ENCODE assay signal across 16 cellular contexts in the genomic region with DNA sequence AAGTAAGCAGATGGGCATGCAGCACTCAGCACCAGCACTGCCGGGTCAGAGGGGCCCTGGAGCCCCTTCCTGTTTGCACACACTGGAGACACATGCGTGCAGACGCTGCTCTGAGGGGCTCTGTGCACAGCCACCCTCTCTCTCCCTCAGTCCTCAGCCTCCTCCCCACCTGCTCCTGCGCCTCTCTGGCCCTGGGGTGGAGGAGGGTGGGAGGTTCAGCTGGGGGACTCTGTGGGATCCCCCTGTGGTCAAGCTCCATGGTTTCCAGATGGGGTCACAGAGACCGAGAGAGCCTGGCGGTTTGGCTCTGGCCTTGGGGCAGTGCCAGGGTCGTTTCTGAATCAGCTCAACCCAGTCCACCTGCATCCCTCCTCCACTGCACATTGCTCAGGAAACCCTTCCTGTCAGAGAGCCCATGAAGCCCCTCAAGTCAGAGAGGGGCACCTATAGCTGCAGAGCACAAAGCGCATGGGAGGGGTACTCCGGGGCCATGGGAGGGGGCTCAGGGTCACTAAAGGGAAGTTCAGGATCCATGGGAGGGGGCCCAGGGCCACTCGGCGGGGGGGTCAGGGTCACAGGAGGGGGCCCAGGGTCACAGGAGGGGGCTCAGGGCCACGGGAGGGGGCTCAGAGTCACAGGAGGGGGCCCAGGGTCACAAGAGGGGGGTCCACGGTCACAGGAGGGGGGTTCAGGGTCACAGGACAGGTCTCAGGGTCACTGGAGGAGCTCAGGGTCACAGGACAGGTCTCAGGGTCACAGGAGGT.
DNase-seq lines count a peak whose midpoint lies in the region; ATAC-seq, FAIRE-seq and TF ChIP-seq lines count a peak whose summit lies in the region.
"Had no signal": no experiment of that assay in that cellular context is flagged by ENCODE, and none has a peak within 500 bp of the region (broad histone marks: within the 10 kb centered on the region; RNA-seq: fewer than 3 reads in every experiment).

No MANE protein-coding gene starts in this region.

- RAD21 ChIA-PET in GM12878 (lab: Charles Lee; ENCODE audit: unreplicated experiment) = interaction anchor here (0.6 kb wide), 1 partner anchor 155 kb away, joined by 4 read pairs; no protein-coding TSS in a partner anchor

- no TSS peak for BruUV-seq in GM12878 (replicated peaks; lab: Mats Ljungman, UMichigan)

- no peaks in the 10 kb centered on the region for H3K27me3 ChIP-seq in DND-41 (ENCODE audit: insufficient read depth, low read length, poor library complexity)
- no peaks in the 10 kb centered on the region for H3K27me3 ChIP-seq in GM12878 (replicated peaks in 1 of 2; ENCODE audit: control insufficient read depth in 2 of 2, insufficient read depth in 2 of 2, low read length in 1 of 2)
- no peaks in the 10 kb centered on the region for H3K27me3 ChIP-seq in small intestine (ENCODE audit: control insufficient read depth in 2 of 2, insufficient read depth in 2 of 2, low read length in 2 of 2)
- no peaks in the 10 kb centered on the region for H3K27me3 ChIP-seq in uterus
- H3K27me3 ChIP-seq: BE2C, SJCRH30 had no signal

- FAIRE-seq in GM12878 (lab: Jason Lieb, UNC) = no peak
- FAIRE-seq in small intestine (lab: Jason Lieb, UNC) = no peak
- FAIRE-seq: GM18507, GM19239 had no signal

- DNase-seq in DND-41 = peak; percentile 56
- no peak for DNase-seq in GM12878 (ENCODE audit: low read depth, low spot score)
- peak; percentile 44 for DNase-seq in posterior vena cava (ENCODE audit: low spot score)
- no peak for DNase-seq in DMS 273 (lab: John Stamatoyannopoulos, UW; ENCODE audit: unreplicated experiment)
- DNase-seq in small intestine = no peak
- no peak for DNase-seq in uterus
- DNase-seq: BE2C, DMS 273 treated with DMSO at 0.1 percent for 48 hours, EL, NCI-H345, NCI-H748 treated with DMSO at 0.1 percent for 48 hours, SJCRH30 had no signal

- no peak for TF ChIP-seq RAD21 in GM12878 (IDR thresholded peaks at IDR 0.05; ENCODE audit: insufficient read depth, low read depth, low read length)

- H3K36me3 ChIP-seq in DND-41 (ENCODE audit: insufficient read depth, low read length) (no peaks in the 10 kb centered on the region), GM12878 (ENCODE audit: control insufficient read depth in 2 of 2, insufficient read depth in 2 of 2, low read length in 1 of 2) (no peaks in the 10 kb centered on the region), small intestine (ENCODE audit: control insufficient read depth in 2 of 2, insufficient read depth in 2 of 2, low read length in 2 of 2) (no peaks in the 10 kb centered on the region), uterus (no peaks in the 10 kb centered on the region)
- H3K36me3 ChIP-seq: BE2C, SJCRH30 had no signal

- TF ChIP-seq CTCF in DND-41 (IDR thresholded peaks at IDR 0.05; ENCODE audit: borderline replicate concordance, extremely low read depth, low read length, poor library complexity, severe bottlenecking) (no peak), GM12878 (IDR thresholded peaks at IDR 0.05 in 2 of 3, conservative IDR thresholded peaks at IDR 0.05 in 1 of 3; ENCODE audit: control insufficient read depth in 2 of 3, extremely low read depth in 1 of 3, insufficient read depth in 1 of 3, low read depth in 3 of 3, low read length in 3 of 3) (no peak), uterus (IDR thresholded peaks at IDR 0.05) (no peak)

- H4K20me1 ChIP-seq in DND-41 (ENCODE audit: insufficient read depth, low read length) (no peaks in the 10 kb centered on the region), GM12878 (ENCODE audit: control insufficient read depth, insufficient read depth) (no peaks in the 10 kb centered on the region)

- no peak for TF ChIP-seq POLR2A in GM12878 (IDR thresholded peaks at IDR 0.05; ENCODE audit: low read depth, low read length)
- no peak for TF ChIP-seq POLR2A in uterus (IDR thresholded peaks at IDR 0.05)

- H3K27ac ChIP-seq in DND-41 (ENCODE audit: low read length) (peak overlapping the region; percentile 28), GM12878 (ENCODE audit: control insufficient read depth, insufficient read depth) (no peak overlapping the region), small intestine (ENCODE audit: low read depth in 1 of 2, low read length in 1 of 2) (no peak overlapping the region), uterus (no peak overlapping the region)
- H3K27ac ChIP-seq: SJCRH30 had no signal

- CTCF ChIA-PET in GM12878 (lab: Yijun Ruan, JAX) = interaction anchor here (0.8 kb wide), 1 partner anchor 154 kb away, joined by 3 read pairs; no protein-coding TSS in a partner anchor

- no peak overlapping the region for H3K4me3 ChIP-seq in DND-41 (ENCODE audit: low read depth in 1 of 2, low read length in 2 of 2)
- H3K4me3 ChIP-seq in GM12878 = no peak overlapping the region
- no peak overlapping the region for H3K4me3 ChIP-seq in small intestine (ENCODE audit: low read depth in 1 of 2, low read length in 2 of 2)
- no peak overlapping the region for H3K4me3 ChIP-seq in uterus
- H3K4me3 ChIP-seq: GM23338, SJCRH30 had no signal

- in situ Hi-C loops in GM12878 (cut with MboI) = no loop called here

- TF ChIP-seq EP300 in GM12878 (IDR thresholded peaks at IDR 0.05; ENCODE audit: borderline replicate concordance in 1 of 2, control insufficient read depth in 1 of 2, low read depth in 2 of 2, low read length in 2 of 2) = no peak

- H3K9me3 ChIP-seq in DND-41 (ENCODE audit: insufficient read depth, low read length, severe bottlenecking) (no peaks in the 10 kb centered on the region), GM12878 (replicated peaks; ENCODE audit: control insufficient read depth, insufficient read depth, low read length) (no peaks in the 10 kb centered on the region), small intestine (ENCODE audit: control insufficient read depth, low read depth) (no peaks in the 10 kb centered on the region), uterus (no peaks in the 10 kb centered on the region)
- H3K9me3 ChIP-seq: BE2C, SJCRH30 had no signal

- H3K4me1 ChIP-seq in DND-41 (ENCODE audit: insufficient read depth, low read length) (peaks cover 30% of the 10 kb centered on the region), GM12878 (ENCODE audit: control insufficient read depth, insufficient read depth, low read length) (no peaks in the 10 kb centered on the region), small intestine (ENCODE audit: control insufficient read depth in 2 of 2, insufficient read depth in 1 of 2, low read depth in 1 of 2, low read length in 1 of 2) (no peaks in the 10 kb centered on the region), uterus (no peaks in the 10 kb centered on the region)
- H3K4me1 ChIP-seq: BE2C, SJCRH30 had no signal

- intact Hi-C loops in GM12878 (cut with micrococcal nuclease; ENCODE audit: unreplicated experiment) (no loop called here), posterior vena cava (cut with DNase I) (no loop called here), uterus (cut with DNase I; ENCODE audit: low total_unique reads) (no loop called here)

- H2AFZ ChIP-seq in DND-41 (ENCODE audit: low read depth, low read length) (no peak overlapping the region), GM12878 (ENCODE audit: control insufficient read depth, low read depth, low read length) (no peak overlapping the region)
- H2AFZ ChIP-seq: GM23338 had no signal

- peak; percentile 69 for ATAC-seq in DND-41 (ENCODE audit: insufficient read depth, low read depth)
- ATAC-seq in GM19043 (IDR thresholded peaks at IDR 0.05; ENCODE audit: low read depth, unreplicated experiment) = peak; percentile 54
- peak; percentile 28 for ATAC-seq in GM12878
- ATAC-seq: GM23338 had no signal

- POLR2A ChIA-PET in GM12878 (lab: Charles Lee) = no interaction called here

- H3K9ac ChIP-seq in DND-41 (ENCODE audit: low read depth, low read length) (no peak overlapping the region), GM12878 (ENCODE audit: control insufficient read depth, insufficient read depth, low read length) (no peak overlapping the region)

- H3K4me2 ChIP-seq in DND-41 (ENCODE audit: insufficient read depth, low read length) (no peak overlapping the region), GM12878 (ENCODE audit: control insufficient read depth, insufficient read depth) (no peak overlapping the region)
- H3K4me2 ChIP-seq: GM23338 had no signal

- SMC1A ChIA-PET in GM12878 (lab: Charles Lee; ENCODE audit: uncharacterized antibody, unreplicated experiment) = no interaction called here

- H3K79me2 ChIP-seq in DND-41 (ENCODE audit: insufficient read depth, low read length) = no peaks in the 10 kb centered on the region
- no peaks in the 10 kb centered on the region for H3K79me2 ChIP-seq in GM12878 (ENCODE audit: control insufficient read depth, insufficient read depth, low read length)

- WGBS in GM12878 (ENCODE audit: insufficient coverage, insufficient replicate concordance, low lambda C conversion rate, missing lambda C conversion rate) = 6% methylated on average over 10 of the region's 13 CpGs
- WGBS in small intestine, 3 donors = 57 to 61% (median 60%) methylated on average over 11 to 13 of the region's 13 CpGs

TF ChIP-seq in GM12878, 131 proteins besides CTCF, POLR2A, EP300 and RAD21 (continues in another document):
- TF ChIP-seq RUNX3 (IDR thresholded peaks at IDR 0.05; ENCODE audit: low read length) = peak; percentile 61; the same call in 1 of the 2 replicates
- TF ChIP-seq, protein P1, sequence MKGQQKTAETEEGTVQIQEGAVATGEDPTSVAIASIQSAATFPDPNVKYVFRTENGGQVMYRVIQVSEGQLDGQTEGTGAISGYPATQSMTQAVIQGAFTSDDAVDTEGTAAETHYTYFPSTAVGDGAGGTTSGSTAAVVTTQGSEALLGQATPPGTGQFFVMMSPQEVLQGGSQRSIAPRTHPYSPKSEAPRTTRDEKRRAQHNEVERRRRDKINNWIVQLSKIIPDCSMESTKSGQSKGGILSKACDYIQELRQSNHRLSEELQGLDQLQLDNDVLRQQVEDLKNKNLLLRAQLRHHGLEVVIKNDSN (IDR thresholded peaks at IDR 0.05; ENCODE audit: borderline replicate concordance, extremely low read length, insufficient read depth, low read depth, low read length) = no peak

Comparison
In these comparisons a context has a peak if more than half of its experiments do, and no peak if none do; other contexts are left out.
1. DNase-seq: peak in DND-41 (single experiment) and posterior vena cava (single experiment); none in GM12878 (single experiment), DMS 273 (single experiment), small intestine (single experiment) and uterus (0 of 2).
2. Peak in every context shown above with its lines, with median percentiles within 50 percentile points of each other: ATAC-seq.